In genomic region chr14:53152627-53152908, GRCh38 we compare ENCODE assay signal across 8 cellular contexts. TPM values are rescaled to one million over a fixed set of nuclear protein-coding genes. Genes with fewer than 3 reads are reported as not detected.
DNase-seq lines count a peak whose midpoint lies in the region; ATAC-seq and TF ChIP-seq lines count a peak whose summit lies in the region.

No MANE protein-coding gene starts in this region.

- H3K9me3 ChIP-seq in MG63 = no peaks in the 10 kb centered on the region

- H3K9me3 Mint-ChIP-seq in memory B cell (no peaks in the 10 kb centered on the region), type B pancreatic cell (no peaks in the 10 kb centered on the region)

- H3K4me3 Mint-ChIP-seq in memory B cell (peak overlapping the region; percentile 99), type B pancreatic cell (peak overlapping the region; percentile 91)

- TF ChIP-seq CTCF in choroid plexus epithelial cell (conservative IDR thresholded peaks at IDR 0.05; ENCODE audit: low read depth, low read length) (no peak), type B pancreatic cell (conservative IDR thresholded peaks at IDR 0.05) (no peak)

- H3K27ac Mint-ChIP-seq in memory B cell (peak overlapping the region; percentile 99), type B pancreatic cell (no peak overlapping the region)

- DNase-seq in MG63 (no peak), choroid plexus epithelial cell (ENCODE audit: low read depth) (peak; percentile 9), memory B cell (ENCODE audit: low spot score in 2 of 2) (peak; percentile 38 to 65), type B pancreatic cell (ENCODE audit: extremely low spot score, unreplicated experiment) (no peak), amniotic stem cell (lab: John Stamatoyannopoulos, UW) (no peak), dedifferentiated amniotic fluid mesenchymal stem cell (ENCODE audit: extremely low spot score) (no peak)

- peaks cover 2% of the 10 kb centered on the region for H3K36me3 Mint-ChIP-seq in memory B cell
- H3K36me3 Mint-ChIP-seq in type B pancreatic cell = no peaks in the 10 kb centered on the region

- H3K27me3 Mint-ChIP-seq in memory B cell (no peaks in the 10 kb centered on the region), type B pancreatic cell (no peaks in the 10 kb centered on the region)

- no peaks in the 10 kb centered on the region for H3K36me3 ChIP-seq in MG63

- H3K4me3 ChIP-seq in GM08714 (ENCODE audit: low read length) (peak overlapping the region; percentile 100), MG63 (peak overlapping the region; percentile 71), choroid plexus epithelial cell (ENCODE audit: low read depth, low read length) (peak overlapping the region; percentile 74)

- H3K4me1 Mint-ChIP-seq in memory B cell = peaks cover 28% of the 10 kb centered on the region
- H3K4me1 Mint-ChIP-seq in type B pancreatic cell (ENCODE audit: unreplicated experiment) = peaks cover 17% of the 10 kb centered on the region

- ATAC-seq in GM21723 (IDR thresholded peaks at IDR 0.05; ENCODE audit: unreplicated experiment) (peak; percentile 24), memory B cell (ENCODE audit: low read depth) (peak; percentile 28)

- H3K27me3 ChIP-seq in MG63 = no peaks in the 10 kb centered on the region

RNA-seq across cellular contexts. Expression of gene DDHD1, which starts 0.6 kb away (rescaled TPM):
- 4.3 and 7.7 TPM in 2 replicates for total RNA-seq in MG63 (2014; rRNA removed; shearing (Covaris generic); ENCODE audit: low replicate concordance)
- total RNA-seq in type B pancreatic cell (ENCODE audit: low replicate concordance) = 6.2 and 19.1 TPM in 2 replicates

Comparison
In these comparisons a context has a peak if more than half of its experiments do, and no peak if none do; other contexts are left out.
1. DNase-seq: peak in choroid plexus epithelial cell (single experiment) and memory B cell (2 of 2); none in MG63 (single experiment), type B pancreatic cell (single experiment), amniotic stem cell (single experiment) and dedifferentiated amniotic fluid mesenchymal stem cell (single experiment).
2. Peak in every context shown above with its lines, with median percentiles within 50 percentile points of each other: H3K4me3 ChIP-seq.